8 cellular contexts compared by ENCODE assay signal in genomic region chr16:30934827-30935557, GRCh38. TPM values are rescaled to one million over a fixed set of nuclear protein-coding genes. Genes with fewer than 3 reads are reported as not detected.
A peak's percentile ranks its signal among the peaks of the same experiment; 100 is the strongest.
DNase-seq lines count a peak whose midpoint lies in the region; ATAC-seq and TF ChIP-seq lines count a peak whose summit lies in the region.

No MANE protein-coding gene starts in this region.

- H3K4me1 ChIP-seq in mesenchymal stem cell (ENCODE audit: control insufficient read depth, insufficient read depth, low read depth, low read length), result peaks cover 6% of the 10 kb centered on the region

- H3K9me3 ChIP-seq in mesenchymal stem cell (ENCODE audit: control insufficient read depth, low read length), result no peaks in the 10 kb centered on the region

- 78% methylated on average over 12 of the region's 12 CpGs for WGBS in mesenchymal stem cell

- peaks cover 39% of the 10 kb centered on the region for H3K79me1 ChIP-seq in mesenchymal stem cell (replicated peaks; ENCODE audit: low read length, poor library complexity, severe bottlenecking)

- H2AFZ ChIP-seq in mesenchymal stem cell (ENCODE audit: low read depth, low read length), result no peak overlapping the region

- H3K4me2 ChIP-seq in mesenchymal stem cell (ENCODE audit: low read length, poor library complexity, severe bottlenecking), result no peak overlapping the region

- peak overlapping the region in 1 of 2 experiments; percentile 9 for H3K4ac ChIP-seq in mesenchymal stem cell (ENCODE audit: low read depth in 1 of 2, low read length in 2 of 2)

- H3K36me3 ChIP-seq in mesenchymal stem cell (ENCODE audit: control insufficient read depth in 1 of 2, insufficient read depth in 2 of 2, low read depth in 1 of 2, low read length in 2 of 2), result peaks cover 52 to 63% of the 10 kb centered on the region in 2 experiments

- no peak overlapping the region for H2AK5ac ChIP-seq in mesenchymal stem cell (ENCODE audit: low read length, severe bottlenecking)

- no peaks in the 10 kb centered on the region for H3K27me3 ChIP-seq in mesenchymal stem cell (ENCODE audit: control insufficient read depth in 1 of 2, insufficient read depth in 1 of 2, low read length in 2 of 2)

- no peak overlapping the region for H3K14ac ChIP-seq in mesenchymal stem cell (ENCODE audit: low read length in 2 of 2)

- no peak overlapping the region for H3K18ac ChIP-seq in mesenchymal stem cell (ENCODE audit: low read depth in 1 of 2, low read length in 2 of 2)

- H4K8ac ChIP-seq in mesenchymal stem cell (ENCODE audit: low read length), result no peak overlapping the region

- ATAC-seq in GM18861 (IDR thresholded peaks at IDR 0.05; ENCODE audit: unreplicated experiment) (no peak), GM19463 (IDR thresholded peaks at IDR 0.05; ENCODE audit: unreplicated experiment) (no peak)

- H2BK15ac ChIP-seq in mesenchymal stem cell (ENCODE audit: low read depth, poor library complexity, severe bottlenecking), result no peak overlapping the region

- DNase-seq in AG10803 (ENCODE audit: low read depth) (peak; percentile 41), OCI-M1 (lab: John Stamatoyannopoulos, UW) (peak; percentile 83), cardiac fibroblast (ENCODE audit: low read depth in 2 of 2) (peak; percentile 57 to 69), mesenchymal stem cell (peak; percentile 70), LoVo (ENCODE audit: low spot score) (no peak)

- H3K4me3 ChIP-seq in AG10803 (ENCODE audit: low read length), result no peak overlapping the region
- H3K4me3 ChIP-seq in cardiac fibroblast (replicated peaks in 1 of 2; ENCODE audit: low read depth in 2 of 2, low read length in 2 of 2), result no peak overlapping the region
- H3K4me3 ChIP-seq in mesenchymal stem cell (ENCODE audit: insufficient read depth in 1 of 2, low read depth in 1 of 2, low read length in 2 of 2), result no peak overlapping the region

- H3K9ac ChIP-seq in mesenchymal stem cell (ENCODE audit: low read length), result peak overlapping the region; percentile 40

- H4K91ac ChIP-seq in mesenchymal stem cell (ENCODE audit: low read length), result no peak overlapping the region

- TF ChIP-seq CTCF in AG10803 (conservative IDR thresholded peaks at IDR 0.05; ENCODE audit: low read length), result peak; percentile 60
- TF ChIP-seq CTCF in GM12874 (IDR thresholded peaks at IDR 0.05; ENCODE audit: insufficient read depth, low read depth, low read length), result peak; percentile 76
- TF ChIP-seq CTCF in cardiac fibroblast (IDR thresholded peaks at IDR 0.05; ENCODE audit: low read depth, low read length), result peak; percentile 80

- H3K27ac ChIP-seq in mesenchymal stem cell (ENCODE audit: low read length, poor library complexity, severe bottlenecking), result no peak overlapping the region

- H2BK5ac ChIP-seq in mesenchymal stem cell (ENCODE audit: low read depth, low read length, poor library complexity, severe bottlenecking), result no peak overlapping the region

- no peak overlapping the region for H3K23ac ChIP-seq in mesenchymal stem cell (ENCODE audit: low read length in 2 of 2)

- no peak overlapping the region for H2BK120ac ChIP-seq in mesenchymal stem cell (ENCODE audit: low read depth, low read length)

- peak overlapping the region in 1 of 2 experiments; percentile 18 for H2BK12ac ChIP-seq in mesenchymal stem cell (ENCODE audit: low read length in 2 of 2)

RNA-seq across cellular contexts. Expression of gene FBXL19, which starts 11.6 kb away (rescaled TPM):
- 21.4 TPM for polyA plus RNA-seq in mesenchymal stem cell (2013, experiment 1 of 2)
- polyA plus RNA-seq in mesenchymal stem cell (2013, experiment 2 of 2), result 20.2 TPM

RNA-seq across cellular contexts. Expression of gene ORAI3, which starts 13.9 kb away (rescaled TPM):
- 63.4 TPM for polyA plus RNA-seq in mesenchymal stem cell (2013, experiment 1 of 2)
- polyA plus RNA-seq in mesenchymal stem cell (2013, experiment 2 of 2), result 64.8 TPM

RNA-seq across cellular contexts. Expression of gene SETD1A, which starts 22.6 kb away (rescaled TPM):
- polyA plus RNA-seq in mesenchymal stem cell (2013, experiment 1 of 2), result 11.7 TPM
- 10.9 TPM for polyA plus RNA-seq in mesenchymal stem cell (2013, experiment 2 of 2)

RNA-seq across cellular contexts. Expression of gene CTF1, which starts 38.6 kb away (rescaled TPM):
- polyA plus RNA-seq in mesenchymal stem cell (2013, experiment 1 of 2), result 6.7 TPM
- 7.0 TPM for polyA plus RNA-seq in mesenchymal stem cell (2013, experiment 2 of 2)

RNA-seq across cellular contexts. Expression of gene BCL7C, which starts 41.1 kb away (rescaled TPM):
- 34.4 TPM for polyA plus RNA-seq in mesenchymal stem cell (2013, experiment 1 of 2)
- 34.2 TPM for polyA plus RNA-seq in mesenchymal stem cell (2013, experiment 2 of 2)
